Comparison of ENCODE assay signal across 16 cellular contexts in genomic region chr10:78194539-78195402, GRCh38.
DNase-seq lines count a peak whose midpoint lies in the region; ATAC-seq and TF ChIP-seq lines count a peak whose summit lies in the region.
"Had no signal": no experiment of that assay in that cellular context is flagged by ENCODE, and none has a peak within 500 bp of the region (broad histone marks: within the 10 kb centered on the region; RNA-seq: fewer than 3 reads in every experiment).

No MANE protein-coding gene starts in this region.

- H3K79me2 ChIP-seq in Karpas-422 (ENCODE audit: low read length): no peaks in the 10 kb centered on the region

- H2AFZ ChIP-seq in Karpas-422 (ENCODE audit: low read length): no peak overlapping the region

- peaks cover 5% of the 10 kb centered on the region; the same call in 1 of the 2 replicates for H3K27me3 Mint-ChIP-seq in HFFc6 (ENCODE audit: insufficient read depth)

- peaks cover 3% of the 10 kb centered on the region; the same call in 1 of the 2 replicates for H3K9me3 ChIP-seq in Karpas-422 (ENCODE audit: low read length)

- no peaks in the 10 kb centered on the region for H3K36me3 ChIP-seq in Karpas-422 (ENCODE audit: insufficient read depth, low read length)
- H3K36me3 ChIP-seq: heart right ventricle, transverse colon had no signal

- H3K4me1 Mint-ChIP-seq in HFFc6 (ENCODE audit: low read depth): no peaks in the 10 kb centered on the region; the same call in 1 of the 2 replicates
- H3K4me1 Mint-ChIP-seq: naive B cell had no signal

- H3K4me1 ChIP-seq in Karpas-422 (ENCODE audit: low read length): peaks cover 9% of the 10 kb centered on the region
- H3K4me1 ChIP-seq: heart right ventricle, transverse colon had no signal

- H3K36me3 Mint-ChIP-seq in HFFc6 (ENCODE audit: low read depth): no peaks in the 10 kb centered on the region

- no peak overlapping the region for H3K27ac Mint-ChIP-seq in HFFc6
- H3K27ac Mint-ChIP-seq: naive B cell had no signal

- no peak overlapping the region for H3K4me2 ChIP-seq in Karpas-422 (ENCODE audit: low read depth, low read length, poor library complexity, severe bottlenecking)

- no peaks in the 10 kb centered on the region for H4K20me1 ChIP-seq in Karpas-422 (ENCODE audit: insufficient read depth, low read depth, low read length)

- no peak overlapping the region for H3K27ac ChIP-seq in Karpas-422 (ENCODE audit: low read length)
- H3K27ac ChIP-seq: heart right ventricle, transverse colon had no signal

- no peak overlapping the region for H3K4me3 ChIP-seq in fibroblast of pulmonary artery (replicated peaks; ENCODE audit: low read depth, low read length)
- H3K4me3 ChIP-seq in Karpas-422 (ENCODE audit: low read length): no peak overlapping the region
- H3K4me3 ChIP-seq: heart right ventricle, transverse colon had no signal

- no peak overlapping the region for H3K4me3 Mint-ChIP-seq in HFFc6
- H3K4me3 Mint-ChIP-seq: naive B cell had no signal

- no peaks in the 10 kb centered on the region for H3K9me2 ChIP-seq in Karpas-422 (replicated peaks; ENCODE audit: insufficient read depth, low read length)

- peak; percentile 46 for DNase-seq in AG20443 (ENCODE audit: low spot score)
- peak; percentile 23 for DNase-seq in HFFc6
- peak; percentile 48 for DNase-seq in T1000 (lab: John Stamatoyannopoulos, UW)
- DNase-seq in fibroblast of pulmonary artery (ENCODE audit: low read depth): peak; percentile 7
- no peak for DNase-seq in foreskin melanocyte
- no peak for DNase-seq in midbrain (lab: John Stamatoyannopoulos, UW)
- no peak for DNase-seq in Karpas-422
- DNase-seq: activated CD8-positive, alpha-beta memory T cell treated with anti-CD3 and anti-CD28 coated beads for 24 hours; activated effector memory CD4-positive, alpha-beta T cell treated with anti-CD3 and anti-CD28 coated beads, Interleukin-2, amount 50 U/mL, for 16 hours; DMS153; heart right ventricle; naive B cell; NCI-H748 treated with DMSO at 0.1 percent for 48 hours; stimulated activated CD4-positive, alpha-beta T cell treated with anti-CD3 and anti-CD28 coated beads, Interleukin-2, amount 100 ng/mL, for 24 hours; transverse colon had no signal

- H3K9me3 Mint-ChIP-seq in HFFc6: 0 out of 2 replicates have a peak, but pooled peaks cover 3% of the 10 kb centered on the region

- H3K27me3 ChIP-seq in Karpas-422 (ENCODE audit: low read length): peaks cover 7% of the 10 kb centered on the region; the same call in 1 of the 2 replicates
- H3K27me3 ChIP-seq: heart right ventricle, transverse colon had no signal

- H3K9ac ChIP-seq in Karpas-422 (ENCODE audit: low read length): no peak overlapping the region

- TF ChIP-seq CTCF in HFFc6 (IDR thresholded peaks at IDR 0.05) (no peak), fibroblast of pulmonary artery (IDR thresholded peaks at IDR 0.05; ENCODE audit: low read length, missing control alignments) (no peak)

- no peak for ATAC-seq in HG02981 (IDR thresholded peaks at IDR 0.05; ENCODE audit: unreplicated experiment)

Comparison
In these comparisons a context has a peak if more than half of its experiments do, and no peak if none do; other contexts are left out.
1. DNase-seq: peak in AG20443 (single experiment), HFFc6 (single experiment), T1000 (single experiment) and fibroblast of pulmonary artery (single experiment); none in foreskin melanocyte (single experiment), midbrain (single experiment) and Karpas-422 (single experiment).